Comparison of ENCODE assay signal across 1 cellular context in the genomic region with DNA sequence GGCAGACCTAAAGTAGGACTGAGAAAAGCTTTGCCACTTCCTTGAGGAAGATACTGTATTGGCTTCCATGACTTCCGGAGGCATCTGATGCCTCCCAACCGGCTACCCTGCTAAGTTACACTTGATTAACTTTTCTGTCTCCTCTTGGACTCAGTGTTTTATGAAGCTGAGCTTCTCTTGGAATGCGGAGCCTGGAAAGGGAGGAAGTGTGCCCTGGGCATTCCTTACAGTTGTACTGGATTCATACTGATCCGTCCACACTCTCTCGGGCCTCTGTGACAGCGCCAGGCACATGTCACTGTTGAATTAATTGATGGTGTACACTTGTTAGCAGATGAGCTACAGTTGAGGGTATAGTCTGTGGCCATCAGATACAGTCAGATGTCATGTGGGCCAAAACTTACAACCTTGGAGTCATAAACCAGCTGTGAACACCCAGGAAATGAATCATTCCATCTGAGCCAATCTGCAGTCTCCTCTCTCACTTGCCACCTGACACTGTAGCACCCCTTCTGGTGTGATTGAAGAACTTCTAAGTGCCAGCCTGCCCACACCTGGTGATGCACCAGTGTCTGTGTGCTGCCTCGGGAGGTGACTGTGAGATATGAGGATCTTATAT.
TF ChIP-seq lines count a peak whose summit lies in the region.

No MANE protein-coding gene starts in this region.

TF ChIP-seq in GM23338, 12 proteins besides CTCF, POLR2A, EP300 and RAD21 (continued from another document):
- TF ChIP-seq, protein P1, sequence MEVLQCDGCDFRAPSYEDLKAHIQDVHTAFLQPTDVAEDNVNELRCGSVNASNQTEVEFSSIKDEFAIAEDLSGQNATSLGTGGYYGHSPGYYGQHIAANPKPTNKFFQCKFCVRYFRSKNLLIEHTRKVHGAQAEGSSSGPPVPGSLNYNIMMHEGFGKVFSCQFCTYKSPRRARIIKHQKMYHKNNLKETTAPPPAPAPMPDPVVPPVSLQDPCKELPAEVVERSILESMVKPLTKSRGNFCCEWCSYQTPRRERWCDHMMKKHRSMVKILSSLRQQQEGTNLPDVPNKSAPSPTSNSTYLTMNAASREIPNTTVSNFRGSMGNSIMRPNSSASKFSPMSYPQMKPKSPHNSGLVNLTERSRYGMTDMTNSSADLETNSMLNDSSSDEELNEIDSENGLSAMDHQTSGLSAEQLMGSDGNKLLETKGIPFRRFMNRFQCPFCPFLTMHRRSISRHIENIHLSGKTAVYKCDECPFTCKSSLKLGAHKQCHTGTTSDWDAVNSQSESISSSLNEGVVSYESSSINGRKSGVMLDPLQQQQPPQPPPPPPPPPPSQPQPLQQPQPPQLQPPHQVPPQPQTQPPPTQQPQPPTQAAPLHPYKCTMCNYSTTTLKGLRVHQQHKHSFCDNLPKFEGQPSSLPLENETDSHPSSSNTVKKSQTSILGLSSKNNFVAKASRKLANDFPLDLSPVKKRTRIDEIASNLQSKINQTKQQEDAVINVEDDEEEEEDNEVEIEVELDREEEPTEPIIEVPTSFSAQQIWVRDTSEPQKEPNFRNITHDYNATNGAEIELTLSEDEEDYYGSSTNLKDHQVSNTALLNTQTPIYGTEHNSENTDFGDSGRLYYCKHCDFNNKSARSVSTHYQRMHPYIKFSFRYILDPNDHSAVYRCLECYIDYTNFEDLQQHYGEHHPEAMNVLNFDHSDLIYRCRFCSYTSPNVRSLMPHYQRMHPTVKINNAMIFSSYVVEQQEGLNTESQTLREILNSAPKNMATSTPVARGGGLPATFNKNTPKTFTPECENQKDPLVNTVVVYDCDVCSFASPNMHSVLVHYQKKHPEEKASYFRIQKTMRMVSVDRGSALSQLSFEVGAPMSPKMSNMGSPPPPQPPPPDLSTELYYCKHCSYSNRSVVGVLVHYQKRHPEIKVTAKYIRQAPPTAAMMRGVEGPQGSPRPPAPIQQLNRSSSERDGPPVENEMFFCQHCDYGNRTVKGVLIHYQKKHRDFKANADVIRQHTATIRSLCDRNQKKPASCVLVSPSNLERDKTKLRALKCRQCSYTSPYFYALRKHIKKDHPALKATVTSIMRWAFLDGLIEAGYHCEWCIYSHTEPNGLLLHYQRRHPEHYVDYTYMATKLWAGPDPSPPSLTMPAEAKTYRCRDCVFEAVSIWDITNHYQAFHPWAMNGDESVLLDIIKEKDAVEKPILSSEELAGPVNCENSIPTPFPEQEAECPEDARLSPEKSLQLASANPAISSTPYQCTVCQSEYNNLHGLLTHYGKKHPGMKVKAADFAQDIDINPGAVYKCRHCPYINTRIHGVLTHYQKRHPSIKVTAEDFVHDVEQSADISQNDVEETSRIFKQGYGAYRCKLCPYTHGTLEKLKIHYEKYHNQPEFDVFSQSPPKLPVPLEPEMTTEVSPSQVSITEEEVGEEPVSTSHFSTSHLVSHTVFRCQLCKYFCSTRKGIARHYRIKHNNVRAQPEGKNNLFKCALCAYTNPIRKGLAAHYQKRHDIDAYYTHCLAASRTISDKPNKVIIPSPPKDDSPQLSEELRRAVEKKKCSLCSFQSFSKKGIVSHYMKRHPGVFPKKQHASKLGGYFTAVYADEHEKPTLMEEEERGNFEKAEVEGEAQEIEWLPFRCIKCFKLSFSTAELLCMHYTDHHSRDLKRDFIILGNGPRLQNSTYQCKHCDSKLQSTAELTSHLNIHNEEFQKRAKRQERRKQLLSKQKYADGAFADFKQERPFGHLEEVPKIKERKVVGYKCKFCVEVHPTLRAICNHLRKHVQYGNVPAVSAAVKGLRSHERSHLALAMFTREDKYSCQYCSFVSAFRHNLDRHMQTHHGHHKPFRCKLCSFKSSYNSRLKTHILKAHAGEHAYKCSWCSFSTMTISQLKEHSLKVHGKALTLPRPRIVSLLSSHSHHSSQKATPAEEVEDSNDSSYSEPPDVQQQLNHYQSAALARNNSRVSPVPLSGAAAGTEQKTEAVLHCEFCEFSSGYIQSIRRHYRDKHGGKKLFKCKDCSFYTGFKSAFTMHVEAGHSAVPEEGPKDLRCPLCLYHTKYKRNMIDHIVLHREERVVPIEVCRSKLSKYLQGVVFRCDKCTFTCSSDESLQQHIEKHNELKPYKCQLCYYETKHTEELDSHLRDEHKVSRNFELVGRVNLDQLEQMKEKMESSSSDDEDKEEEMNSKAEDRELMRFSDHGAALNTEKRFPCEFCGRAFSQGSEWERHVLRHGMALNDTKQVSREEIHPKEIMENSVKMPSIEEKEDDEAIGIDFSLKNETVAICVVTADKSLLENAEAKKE (CRISPR knock-in tag; IDR thresholded peaks at IDR 0.05): no peak
- TF ChIP-seq NANOG (IDR thresholded peaks at IDR 0.05; ENCODE audit: borderline replicate concordance): no peak
